In the genomic region with DNA sequence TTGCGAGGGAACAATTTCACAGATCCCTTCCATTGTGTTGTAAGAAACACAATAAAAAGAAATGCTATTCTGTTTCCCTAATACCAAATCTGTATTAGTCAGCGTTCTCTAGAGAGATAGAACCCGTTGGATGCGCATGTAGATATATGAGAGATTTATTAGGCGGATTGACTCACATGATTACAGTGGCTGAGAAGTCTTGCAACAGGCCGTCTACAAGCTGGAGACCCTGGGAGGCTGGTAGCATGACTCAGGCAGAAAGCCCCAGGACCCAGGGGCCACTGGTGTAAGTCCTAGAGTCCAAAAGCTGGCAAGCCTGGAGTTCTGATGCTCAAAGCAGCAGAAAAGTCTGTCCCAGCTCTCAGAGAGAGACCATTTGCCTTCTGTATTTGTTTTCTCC, we compare ENCODE assay signal across 17 cellular contexts. TPM values are rescaled to one million over a fixed set of nuclear protein-coding genes. Genes with fewer than 3 reads are reported as not detected.
DNase-seq lines count a peak whose midpoint lies in the region; ATAC-seq, FAIRE-seq and TF ChIP-seq lines count a peak whose summit lies in the region.
"Had no signal": no experiment of that assay in that cellular context is flagged by ENCODE, and none has a peak within 500 bp of the region (broad histone marks: within the 10 kb centered on the region; RNA-seq: fewer than 3 reads in every experiment).

No MANE protein-coding gene starts in this region.

- FAIRE-seq in RCC 7860 (lab: Jason Lieb, UNC) = no peak
- FAIRE-seq: GM12878 had no signal

- H3K4me1 ChIP-seq in effector memory CD4-positive, alpha-beta T cell (ENCODE audit: control insufficient read depth, insufficient read depth, low read length, poor library complexity, severe bottlenecking) = no peaks in the 10 kb centered on the region
- H3K4me1 ChIP-seq: ascending aorta had no signal

- TF ChIP-seq CTCF in fibroblast of villous mesenchyme (IDR thresholded peaks at IDR 0.05; ENCODE audit: insufficient read depth, low read depth, low read length) = no peak

- peak; percentile 93 for DNase-seq in EH (ENCODE audit: low read depth)
- peak; percentile 26 for DNase-seq in RCC 7860 (ENCODE audit: low spot score)
- peak; percentile 99 for DNase-seq in fibroblast of villous mesenchyme (ENCODE audit: low read depth)
- DNase-seq in skeletal muscle cell (ENCODE audit: low read depth) = peak; percentile 99
- no peak for DNase-seq in effector memory CD4-positive, alpha-beta T cell
- DNase-seq in NCI-H1930 (lab: John Stamatoyannopoulos, UW) = no peak
- DNase-seq: activated CD8-positive, alpha-beta T cell treated with anti-CD3 and anti-CD28 coated beads, Interleukin-2, amount 10 ng/mL, durations not matched to agents 7 days and 5 days; DMS79 had no signal

- H3K4me3 ChIP-seq in fibroblast of villous mesenchyme (ENCODE audit: low read depth, low read length) (no peak overlapping the region), skeletal muscle cell (ENCODE audit: low read depth, low read length) (no peak overlapping the region)
- H3K4me3 ChIP-seq in effector memory CD4-positive, alpha-beta T cell (ENCODE audit: insufficient read depth, low read depth, low read length, poor library complexity, severe bottlenecking) = no peak overlapping the region
- H3K4me3 ChIP-seq: ascending aorta, GM12878 had no signal

- H3K27me3 ChIP-seq in effector memory CD4-positive, alpha-beta T cell (replicated peaks; ENCODE audit: control insufficient read depth, insufficient read depth, low read length, poor library complexity, severe bottlenecking) = no peaks in the 10 kb centered on the region
- H3K27me3 ChIP-seq: ascending aorta had no signal

- ATAC-seq in GM18873 (IDR thresholded peaks at IDR 0.05; ENCODE audit: low FRiP score, unreplicated experiment) (no peak), GM19395 (IDR thresholded peaks at IDR 0.05; ENCODE audit: unreplicated experiment) (no peak)
- ATAC-seq: activated CD8-positive, alpha-beta T cell treated with anti-CD3 and anti-CD28 coated beads, Interleukin-2, amount 10 ng/mL, durations not matched to agents 7 days and 5 days; GM12878; SK-N-SH treated with all-trans-retinoic acid at 6 μM for 48 hours had no signal

- H3K27ac ChIP-seq in effector memory CD4-positive, alpha-beta T cell (ENCODE audit: insufficient read depth, low read length, poor library complexity, severe bottlenecking) = no peak overlapping the region
- H3K27ac ChIP-seq: ascending aorta, C4-2B had no signal

- H3K9me3 ChIP-seq in effector memory CD4-positive, alpha-beta T cell (ENCODE audit: control insufficient read depth, low read length) = no peaks in the 10 kb centered on the region
- H3K9me3 ChIP-seq: ascending aorta had no signal

- H3K36me3 ChIP-seq in effector memory CD4-positive, alpha-beta T cell (ENCODE audit: control insufficient read depth, insufficient read depth, low read length) = no peaks in the 10 kb centered on the region
- H3K36me3 ChIP-seq: ascending aorta had no signal

RNA-seq across cellular contexts. Expression of a gene that starts 18.4 kb away (rescaled TPM):
- 1.3 TPM in 1 of 2 replicates, not detected in the other for total RNA-seq in fibroblast of villous mesenchyme
- total RNA-seq: activated CD8-positive, alpha-beta T cell treated with anti-CD3 and anti-CD28 coated beads, Interleukin-2, amount 10 ng/mL, durations not matched to agents 7 days and 5 days; dermis microvascular lymphatic vessel endothelial cell; GM12878; OCI-LY7; subcutaneous adipose tissue had no signal

RNA-seq across cellular contexts. Expression of a gene that starts 39.7 kb away (rescaled TPM):
- 6.4 and 11.7 TPM in 2 replicates for total RNA-seq in fibroblast of villous mesenchyme

RNA-seq across cellular contexts. Expression of a gene that starts 52.2 kb away (rescaled TPM):
- 27.6 and 28.7 TPM in 2 replicates for total RNA-seq in fibroblast of villous mesenchyme

Comparison
In these comparisons a context has a peak if more than half of its experiments do, and no peak if none do; other contexts are left out.
1. DNase-seq: peak in EH (single experiment), RCC 7860 (single experiment), fibroblast of villous mesenchyme (single experiment) and skeletal muscle cell (single experiment); none in effector memory CD4-positive, alpha-beta T cell (0 of 3) and NCI-H1930 (0 of 2).